9 cellular contexts compared by ENCODE assay signal in the genomic region with DNA sequence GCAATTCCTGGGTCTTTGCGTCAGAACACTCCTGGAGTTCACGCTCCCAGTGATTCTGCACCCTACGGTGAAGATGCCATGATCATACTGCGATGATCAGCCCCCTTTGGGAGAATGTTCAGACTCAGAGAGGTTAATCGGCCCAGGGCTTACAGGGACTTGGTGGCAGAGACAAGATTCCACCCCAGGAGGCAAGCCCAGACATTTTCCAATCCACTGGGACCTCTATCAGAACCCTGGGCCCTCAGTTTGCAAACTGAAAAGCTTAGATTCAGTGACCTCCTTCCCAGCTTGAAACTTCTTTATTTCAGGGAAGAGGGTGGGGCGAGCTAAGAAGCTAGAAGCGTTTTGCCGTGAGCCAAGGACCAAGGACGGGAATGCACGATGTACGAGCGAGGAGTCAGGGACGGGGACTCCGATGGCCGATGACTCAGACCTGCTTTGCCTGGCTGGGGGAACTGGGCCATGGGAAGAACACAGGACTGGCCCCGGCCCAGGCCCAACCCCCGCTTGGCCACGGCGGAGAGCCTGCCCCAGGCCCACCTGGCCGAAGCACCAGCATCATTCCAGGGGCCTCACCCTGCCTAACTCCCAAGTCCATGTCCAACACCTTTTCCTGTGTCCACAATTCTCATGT. TPM values are rescaled to one million over a fixed set of nuclear protein-coding genes. Genes with fewer than 3 reads are reported as not detected.
DNase-seq lines count a peak whose midpoint lies in the region; ATAC-seq and TF ChIP-seq lines count a peak whose summit lies in the region.
"Had no signal": no experiment of that assay in that cellular context is flagged by ENCODE, and none has a peak within 500 bp of the region (broad histone marks: within the 10 kb centered on the region; RNA-seq: fewer than 3 reads in every experiment).

No MANE protein-coding gene starts in this region.

- H3K4me1 ChIP-seq in heart right ventricle (peaks cover 23 to 63% (median 41%) of the 10 kb centered on the region in 9 donors), rectal smooth muscle tissue (ENCODE audit: control insufficient read depth, insufficient read depth, low read length) (peaks cover 19% of the 10 kb centered on the region)

- H3K36me3 ChIP-seq in heart right ventricle (no peaks in the 10 kb centered on the region), rectal smooth muscle tissue (ENCODE audit: control insufficient read depth, insufficient read depth, low read length) (no peaks in the 10 kb centered on the region)

- intact Hi-C loops in heart right ventricle (cut with DNase I): loop anchor here in 2 of 10 donors (2.0 kb wide), 2 partner anchors 18 to 34 kb away; no protein-coding TSS in a partner anchor

- H3K4me1 Mint-ChIP-seq in activated naive CD8-positive, alpha-beta T cell (ENCODE audit: low read depth): peaks cover 24% of the 10 kb centered on the region

- no peak overlapping the region for H3K9ac ChIP-seq in rectal smooth muscle tissue (ENCODE audit: low read length)

- no peak for TF ChIP-seq CTCF in heart right ventricle (IDR thresholded peaks at IDR 0.05)

- peak overlapping the region; percentile 49 to 96 (median 90) for H3K27ac ChIP-seq in heart right ventricle
- peak overlapping the region; percentile 95 for H3K27ac ChIP-seq in rectal smooth muscle tissue (ENCODE audit: low read depth, low read length)

- peak; percentile 82 for DNase-seq in EL
- peak; percentile 72 to 74 for DNase-seq in heart right ventricle
- no peak for DNase-seq in globus pallidus (ENCODE audit: low spot score)
- no peak for DNase-seq in stimulated activated CD8-positive, alpha-beta memory T cell treated with anti-CD3 and anti-CD28 coated beads, Interleukin-4, amount 100 ng/mL, for 48 hours

- no peaks in the 10 kb centered on the region for H3K27me3 Mint-ChIP-seq in activated naive CD8-positive, alpha-beta T cell

- no peaks in the 10 kb centered on the region for H3K36me3 Mint-ChIP-seq in activated naive CD8-positive, alpha-beta T cell

- peak; percentile 6 to 63 (median 45) for ATAC-seq in heart right ventricle
- no peak for ATAC-seq in GM21723 (IDR thresholded peaks at IDR 0.05; ENCODE audit: unreplicated experiment)
- no peak for ATAC-seq in HG02623 (IDR thresholded peaks at IDR 0.05; ENCODE audit: unreplicated experiment)

- H3K9me3 ChIP-seq in heart right ventricle: no peaks in the 10 kb centered on the region

- peak overlapping the region; percentile 58 for H3K4me3 Mint-ChIP-seq in activated naive CD8-positive, alpha-beta T cell
- H3K4me3 Mint-ChIP-seq: activated naive CD4-positive, alpha-beta T cell treated with anti-CD3 and anti-CD28 coated beads for 36 hours had no signal

- WGBS in heart right ventricle, 2 donors: 55 to 59% methylated on average over 20 of the region's 20 CpGs

- H3K27me3 ChIP-seq in heart right ventricle: no peaks in the 10 kb centered on the region
- no peaks in the 10 kb centered on the region for H3K27me3 ChIP-seq in rectal smooth muscle tissue (ENCODE audit: control insufficient read depth, insufficient read depth, low read length)

- no peak overlapping the region for H3K27ac Mint-ChIP-seq in activated naive CD8-positive, alpha-beta T cell

- H3K9me3 Mint-ChIP-seq in activated naive CD8-positive, alpha-beta T cell (ENCODE audit: low read depth): no peaks in the 10 kb centered on the region
- H3K9me3 Mint-ChIP-seq: activated naive CD4-positive, alpha-beta T cell treated with anti-CD3 and anti-CD28 coated beads for 36 hours had no signal

- H3K4me3 ChIP-seq in heart right ventricle (peak overlapping the region in 4 of 10 donors; percentile 1 to 30 (median 14)), rectal smooth muscle tissue (ENCODE audit: low read length) (peak overlapping the region; percentile 45)

RNA-seq across cellular contexts. Expression of gene SOCS3, which starts 34.7 kb away (rescaled TPM):
- 100 to 1,000 TPM in 2 of 10 donors, 10 to 100 TPM in 6, 1 to 10 TPM in 2; 7.7 to 189 (median 17.0) TPM for total RNA-seq in heart right ventricle
- polyA plus RNA-seq in heart right ventricle: 10 to 100 TPM; 13.5 to 30.2 TPM

RNA-seq across cellular contexts. Expression of gene PGS1, which starts 53.3 kb away (rescaled TPM):
- total RNA-seq in heart right ventricle: 10 to 100 TPM; 14.7 to 28.4 (median 17.1) TPM
- 10 to 100 TPM; 18.5 to 18.7 TPM for polyA plus RNA-seq in heart right ventricle

Comparison
In these comparisons a context has a peak if more than half of its experiments do, and no peak if none do; other contexts are left out.
1. DNase-seq: peak in EL (single experiment) and heart right ventricle (2 of 2); none in globus pallidus (single experiment) and stimulated activated CD8-positive, alpha-beta memory T cell treated with anti-CD3 and anti-CD28 coated beads, Interleukin-4, amount 100 ng/mL, for 48 hours (single experiment).
2. ATAC-seq: peak in heart right ventricle (8 of 8); none in GM21723 (single experiment) and HG02623 (single experiment).